2 cellular contexts compared by ENCODE assay signal in genomic region chr1:1225913-1226312, GRCh38.
TF ChIP-seq lines count a peak whose summit lies in the region.

No MANE protein-coding gene starts in this region.

TF ChIP-seq in HepG2, 621 proteins besides CTCF, POLR2A, EP300 and RAD21:
- TF ChIP-seq ZNF775 (CRISPR knock-in tag; IDR thresholded peaks at IDR 0.05; ENCODE audit: borderline replicate concordance) (no peak), RBFOX2 (IDR thresholded peaks at IDR 0.05; ENCODE audit: low read depth, low read length) (0 out of 2 replicates have a peak, but pooled peaks have one; percentile 25)
TF ChIP-seq in HepG2: peak in this region for 1.

TF ChIP-seq in WTC11, 78 proteins besides CTCF, POLR2A, EP300 and RAD21:
- TF ChIP-seq FOXK1 (CRISPR knock-in tag; IDR thresholded peaks at IDR 0.05) (no peak), CREB1 (CRISPR knock-in tag; IDR thresholded peaks at IDR 0.05) (no peak), HMGA2 (CRISPR knock-in tag; IDR thresholded peaks at IDR 0.05) (no peak), TEAD4 (CRISPR knock-in tag; IDR thresholded peaks at IDR 0.05) (no peak), NFATC4 (CRISPR knock-in tag; IDR thresholded peaks at IDR 0.05) (no peak), SOX15 (CRISPR knock-in tag; IDR thresholded peaks at IDR 0.05) (no peak), ZNF281 (CRISPR knock-in tag; IDR thresholded peaks at IDR 0.05) (no peak), ELF4 (CRISPR knock-in tag; IDR thresholded peaks at IDR 0.05; ENCODE audit: low read depth) (no peak), RELA (CRISPR knock-in tag; IDR thresholded peaks at IDR 0.05; ENCODE audit: borderline replicate concordance) (no peak)
- TF ChIP-seq, protein P1, sequence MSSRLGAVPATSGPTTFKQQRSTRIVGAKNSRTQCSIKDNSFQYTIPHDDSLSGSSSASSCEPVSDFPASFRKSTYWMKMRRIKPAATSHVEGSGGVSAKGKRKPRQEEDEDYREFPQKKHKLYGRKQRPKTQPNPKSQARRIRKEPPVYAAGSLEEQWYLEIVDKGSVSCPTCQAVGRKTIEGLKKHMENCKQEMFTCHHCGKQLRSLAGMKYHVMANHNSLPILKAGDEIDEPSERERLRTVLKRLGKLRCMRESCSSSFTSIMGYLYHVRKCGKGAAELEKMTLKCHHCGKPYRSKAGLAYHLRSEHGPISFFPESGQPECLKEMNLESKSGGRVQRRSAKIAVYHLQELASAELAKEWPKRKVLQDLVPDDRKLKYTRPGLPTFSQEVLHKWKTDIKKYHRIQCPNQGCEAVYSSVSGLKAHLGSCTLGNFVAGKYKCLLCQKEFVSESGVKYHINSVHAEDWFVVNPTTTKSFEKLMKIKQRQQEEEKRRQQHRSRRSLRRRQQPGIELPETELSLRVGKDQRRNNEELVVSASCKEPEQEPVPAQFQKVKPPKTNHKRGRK (CRISPR knock-in tag; IDR thresholded peaks at IDR 0.05; ENCODE audit: borderline replicate concordance): no peak
- TF ChIP-seq, protein P2, sequence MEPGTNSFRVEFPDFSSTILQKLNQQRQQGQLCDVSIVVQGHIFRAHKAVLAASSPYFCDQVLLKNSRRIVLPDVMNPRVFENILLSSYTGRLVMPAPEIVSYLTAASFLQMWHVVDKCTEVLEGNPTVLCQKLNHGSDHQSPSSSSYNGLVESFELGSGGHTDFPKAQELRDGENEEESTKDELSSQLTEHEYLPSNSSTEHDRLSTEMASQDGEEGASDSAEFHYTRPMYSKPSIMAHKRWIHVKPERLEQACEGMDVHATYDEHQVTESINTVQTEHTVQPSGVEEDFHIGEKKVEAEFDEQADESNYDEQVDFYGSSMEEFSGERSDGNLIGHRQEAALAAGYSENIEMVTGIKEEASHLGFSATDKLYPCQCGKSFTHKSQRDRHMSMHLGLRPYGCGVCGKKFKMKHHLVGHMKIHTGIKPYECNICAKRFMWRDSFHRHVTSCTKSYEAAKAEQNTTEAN (CRISPR knock-in tag; IDR thresholded peaks at IDR 0.05): no peak
TF ChIP-seq in WTC11: peak in this region for 0.
